26 cellular contexts compared by ENCODE assay signal in the genomic region with DNA sequence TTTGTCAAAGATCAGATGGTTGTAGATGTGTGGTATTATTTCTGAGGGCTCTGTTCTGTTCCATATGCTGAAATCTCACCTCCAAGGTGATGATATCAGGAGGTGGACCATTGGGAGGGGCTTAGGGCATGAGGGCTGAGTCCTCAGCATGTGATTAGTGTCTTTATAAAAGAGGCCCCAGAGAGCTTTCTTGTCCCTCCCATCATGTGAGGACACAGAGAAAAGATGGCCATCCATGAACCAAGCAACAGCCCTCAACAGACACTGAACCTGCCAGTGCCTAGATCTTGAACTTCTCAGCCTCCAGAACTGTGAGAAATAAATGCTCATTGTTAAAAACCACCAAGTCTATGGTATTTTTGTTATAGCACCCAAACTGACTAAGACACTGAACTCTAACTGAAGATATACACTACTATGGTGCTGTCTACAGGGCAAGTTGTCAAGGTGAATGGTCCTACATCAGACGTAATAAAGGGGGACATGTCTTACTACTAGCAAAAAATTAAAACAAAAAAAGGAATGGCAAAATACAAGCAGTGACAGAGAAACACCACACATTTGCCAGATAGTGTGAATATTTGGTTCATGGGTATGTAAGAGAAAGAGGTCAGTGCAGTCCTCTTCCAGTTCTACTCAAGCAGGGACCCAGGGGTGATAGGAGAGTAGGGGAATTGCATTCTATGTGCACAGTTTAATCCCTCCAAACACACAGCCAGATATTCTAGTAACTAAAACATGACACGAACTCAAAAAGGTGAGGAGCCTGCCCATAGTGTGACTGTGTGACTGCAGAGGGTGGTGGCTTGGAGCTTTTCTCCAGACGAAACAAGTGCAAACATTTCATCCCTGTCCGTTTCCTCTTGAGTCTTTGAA.
DNase-seq lines count a peak whose midpoint lies in the region; ATAC-seq, FAIRE-seq and TF ChIP-seq lines count a peak whose summit lies in the region.
"Had no signal": no experiment of that assay in that cellular context is flagged by ENCODE, and none has a peak within 500 bp of the region (broad histone marks: within the 10 kb centered on the region; RNA-seq: fewer than 3 reads in every experiment).

No MANE protein-coding gene starts in this region.

- H4K20me1 ChIP-seq in smooth muscle cell (ENCODE audit: low read depth) = no peaks in the 10 kb centered on the region
- H4K20me1 ChIP-seq: BLaER1 treated with 17β-estradiol and CSF1 and Interleukin-3, amounts not matched to agents 10 nM and 100 nM had no signal

- TF ChIP-seq CTCF in A549 (IDR thresholded peaks at IDR 0.05) = no peak
- TF ChIP-seq CTCF in smooth muscle cell (IDR thresholded peaks at IDR 0.05; ENCODE audit: borderline replicate concordance, insufficient read depth, poor library complexity, severe bottlenecking) = no peak

- H3K27ac ChIP-seq in A549 (peak overlapping the region; percentile 21 to 43; a peak in 2 of 6 replicates), smooth muscle cell (ENCODE audit: low read depth) (no peak overlapping the region)
- H3K27ac ChIP-seq: 22Rv1; BLaER1 treated with 17β-estradiol and CSF1 and Interleukin-3, amounts not matched to agents 10 nM and 100 nM; C4-2B had no signal

- H3K9me3 Mint-ChIP-seq in activated naive CD4-positive, alpha-beta T cell treated with anti-CD3 and anti-CD28 coated beads, Interleukin-2, amount 50 U/mL, for 24 hours = no peaks in the 10 kb centered on the region
- no peaks in the 10 kb centered on the region for H3K9me3 Mint-ChIP-seq in activated naive CD4-positive, alpha-beta T cell treated with anti-CD3 and anti-CD28 coated beads for 36 hours
- H3K9me3 Mint-ChIP-seq: CD4-positive, alpha-beta T cell; CD8-positive, alpha-beta T cell had no signal

- no peak overlapping the region for H3K4me3 Mint-ChIP-seq in activated naive CD4-positive, alpha-beta T cell treated with anti-CD3 and anti-CD28 coated beads, Interleukin-2, amount 50 U/mL, for 24 hours
- no peak overlapping the region for H3K4me3 Mint-ChIP-seq in activated naive CD4-positive, alpha-beta T cell treated with anti-CD3 and anti-CD28 coated beads for 36 hours
- H3K4me3 Mint-ChIP-seq: B cell; CD4-positive, alpha-beta T cell; CD8-positive, alpha-beta T cell had no signal

- TF ChIP-seq RAD21 in A549 (conservative IDR thresholded peaks at IDR 0.05 in 1 of 2, IDR thresholded peaks at IDR 0.05 in 1 of 2) = no peak

- H3K36me3 ChIP-seq in smooth muscle cell (ENCODE audit: low read depth) = no peaks in the 10 kb centered on the region
- H3K36me3 ChIP-seq: BLaER1 treated with 17β-estradiol and CSF1 and Interleukin-3, amounts not matched to agents 10 nM and 100 nM had no signal

- no peak overlapping the region for H3K4me3 ChIP-seq in A549
- H3K4me3 ChIP-seq in smooth muscle cell = no peak overlapping the region
- H3K4me3 ChIP-seq: BLaER1 treated with 17β-estradiol and CSF1 and Interleukin-3, amounts not matched to agents 10 nM and 100 nM; GM12878 had no signal

- no peaks in the 10 kb centered on the region for H3K36me3 Mint-ChIP-seq in activated naive CD4-positive, alpha-beta T cell treated with anti-CD3 and anti-CD28 coated beads, Interleukin-2, amount 50 U/mL, for 24 hours
- no peaks in the 10 kb centered on the region for H3K36me3 Mint-ChIP-seq in activated naive CD4-positive, alpha-beta T cell treated with anti-CD3 and anti-CD28 coated beads for 36 hours (ENCODE audit: low read depth)
- H3K36me3 Mint-ChIP-seq: CD8-positive, alpha-beta T cell had no signal

- H3K4me2 ChIP-seq in A549 (peak overlapping the region; percentile 15), smooth muscle cell (peak overlapping the region; percentile 0)
- H3K4me2 ChIP-seq: BLaER1 treated with 17β-estradiol and CSF1 and Interleukin-3, amounts not matched to agents 10 nM and 100 nM had no signal

- H3K4me1 ChIP-seq in A549 (peaks cover 12% of the 10 kb centered on the region; the same call in 2 of the 3 replicates), smooth muscle cell (ENCODE audit: low read depth) (no peaks in the 10 kb centered on the region)
- H3K4me1 ChIP-seq: BLaER1 treated with 17β-estradiol and CSF1 and Interleukin-3, amounts not matched to agents 10 nM and 100 nM had no signal

- H2AFZ ChIP-seq in smooth muscle cell (ENCODE audit: low read depth) = no peak overlapping the region

- DNase-seq in activated naive CD4-positive, alpha-beta T cell treated with anti-CD3 and anti-CD28 coated beads for 36 hours = no peak
- DNase-seq in A549 (ENCODE audit: low read depth in 1 of 2, low spot score in 1 of 2) (no peak), SK-N-DZ (ENCODE audit: low spot score) (peak; percentile 93), smooth muscle cell (lab: John Stamatoyannopoulos, UW; ENCODE audit: unreplicated experiment) (no peak), HTR-8/SVneo (ENCODE audit: insufficient read length, low spot score) (no peak), AML-193 (lab: John Stamatoyannopoulos, UW) (no peak), left ventricle myocardium superior (no peak)
- DNase-seq: ACHN; CD4-positive, alpha-beta T cell; CD8-positive, alpha-beta T cell; DMS 273 treated with DMSO at 0.1 percent for 48 hours; DMS153; DMS53; DMS79; DND-41; EL; GDM1 had no signal

- no peak overlapping the region for H3K9ac ChIP-seq in smooth muscle cell (ENCODE audit: low read depth)
- H3K9ac ChIP-seq: BLaER1 treated with 17β-estradiol and CSF1 and Interleukin-3, amounts not matched to agents 10 nM and 100 nM had no signal

- H3K27me3 Mint-ChIP-seq in activated naive CD4-positive, alpha-beta T cell treated with anti-CD3 and anti-CD28 coated beads, Interleukin-2, amount 50 U/mL, for 24 hours = no peaks in the 10 kb centered on the region
- H3K27me3 Mint-ChIP-seq in activated naive CD4-positive, alpha-beta T cell treated with anti-CD3 and anti-CD28 coated beads for 36 hours (ENCODE audit: low read depth) = peaks cover 4% of the 10 kb centered on the region
- H3K27me3 Mint-ChIP-seq: CD4-positive, alpha-beta T cell had no signal

- H3K4me1 Mint-ChIP-seq in activated naive CD4-positive, alpha-beta T cell treated with anti-CD3 and anti-CD28 coated beads, Interleukin-2, amount 50 U/mL, for 24 hours = no peaks in the 10 kb centered on the region
- H3K4me1 Mint-ChIP-seq in activated naive CD4-positive, alpha-beta T cell treated with anti-CD3 and anti-CD28 coated beads for 36 hours (ENCODE audit: low read depth) = no peaks in the 10 kb centered on the region
- H3K4me1 Mint-ChIP-seq: B cell had no signal

- no peak for TF ChIP-seq POLR2A in A549 (IDR thresholded peaks at IDR 0.05; ENCODE audit: low read length)

- CTCF ChIA-PET in activated naive CD4-positive, alpha-beta T cell treated with anti-CD3 and anti-CD28 coated beads for 36 hours (lab: Charles Lee) = no interaction called here
- CTCF ChIA-PET in A549 (lab: Yijun Ruan, JAX) = no interaction called here

- intact Hi-C loops in activated naive CD4-positive, alpha-beta T cell treated with anti-CD3 and anti-CD28 coated beads for 36 hours (cut with micrococcal nuclease) = no loop called here
- intact Hi-C loops in left ventricle myocardium superior (cut with micrococcal nuclease) = no loop called here

- no peaks in the 10 kb centered on the region for H3K79me2 ChIP-seq in smooth muscle cell (ENCODE audit: low read depth)

- 12% methylated on average over 4 of the region's 4 CpGs for WGBS in A549 (ENCODE audit: missing lambda C conversion rate)
- WGBS in smooth muscle cell (ENCODE audit: low lambda C conversion rate) = 41% methylated on average over 4 of the region's 4 CpGs

- H3K27ac Mint-ChIP-seq in activated naive CD4-positive, alpha-beta T cell treated with anti-CD3 and anti-CD28 coated beads, Interleukin-2, amount 50 U/mL, for 24 hours = peak overlapping the region; percentile 20
- no peak overlapping the region for H3K27ac Mint-ChIP-seq in activated naive CD4-positive, alpha-beta T cell treated with anti-CD3 and anti-CD28 coated beads for 36 hours
- H3K27ac Mint-ChIP-seq: B cell; CD4-positive, alpha-beta T cell; CD8-positive, alpha-beta T cell had no signal

- TF ChIP-seq EP300 in A549 (IDR thresholded peaks at IDR 0.05) = no peak

- ATAC-seq in A549 = 0 out of 6 replicates have a peak, but pooled peaks of 1 of the 2 experiments have one; percentile 5
- no peak for ATAC-seq in left ventricle myocardium superior
- ATAC-seq: CD8-positive, alpha-beta T cell; GM12878 had no signal

- no peaks in the 10 kb centered on the region for H3K27me3 ChIP-seq in smooth muscle cell (ENCODE audit: low read depth)
- H3K27me3 ChIP-seq: BLaER1 treated with 17β-estradiol and CSF1 and Interleukin-3, amounts not matched to agents 10 nM and 100 nM had no signal

- POLR2A ChIA-PET in A549 (lab: Yijun Ruan, JAX) = interaction anchor here (0.5 to 0.6 kb wide), 2 partner anchors 124 to 125 kb away, joined by 3 read pairs; no protein-coding TSS in a partner anchor

- H3F3A ChIP-seq in smooth muscle cell (ENCODE audit: low read depth) = no peaks in the 10 kb centered on the region

- FAIRE-seq in A549 (lab: Jason Lieb, UNC) (no peak), HTR-8/SVneo (lab: Jason Lieb, UNC) (no peak)
- FAIRE-seq: GM12878, GM12892, GM18507, GM19239 had no signal

- H3K9me3 ChIP-seq in A549 = no peaks in the 10 kb centered on the region
- no peaks in the 10 kb centered on the region for H3K9me3 ChIP-seq in smooth muscle cell (replicated peaks; ENCODE audit: low read depth)
- H3K9me3 ChIP-seq: BLaER1 treated with 17β-estradiol and CSF1 and Interleukin-3, amounts not matched to agents 10 nM and 100 nM had no signal

TF ChIP-seq in A549, 52 proteins besides CTCF, POLR2A, EP300 and RAD21 (continues in another document):
- TF ChIP-seq MAFK (IDR thresholded peaks at IDR 0.05; ENCODE audit: partially characterized antibody) = no peak
- no peak for TF ChIP-seq EHMT2 (IDR thresholded peaks at IDR 0.05; ENCODE audit: low read depth)
- no peak for TF ChIP-seq ZC3H11A (IDR thresholded peaks at IDR 0.05)
- TF ChIP-seq BHLHE40 (IDR thresholded peaks at IDR 0.05; ENCODE audit: low read depth, low read length) = no peak
- TF ChIP-seq CBX2 (IDR thresholded peaks at IDR 0.05; ENCODE audit: borderline replicate concordance, low read depth) = no peak
- no peak for TF ChIP-seq CHD4 (IDR thresholded peaks at IDR 0.05; ENCODE audit: borderline replicate concordance)
- TF ChIP-seq RFX5 (IDR thresholded peaks at IDR 0.05) = no peak
- TF ChIP-seq NPAS2 (CRISPR knock-in tag; IDR thresholded peaks at IDR 0.05; ENCODE audit: borderline replicate concordance) = no peak
- TF ChIP-seq TP53 (CRISPR knock-in tag; IDR thresholded peaks at IDR 0.05) = no peak
- no peak for TF ChIP-seq MYC (IDR thresholded peaks at IDR 0.05; ENCODE audit: borderline replicate concordance, low read length)
- no peak for TF ChIP-seq FOSL2 (IDR thresholded peaks at IDR 0.05)
- TF ChIP-seq FOSL2 (CRISPR knock-in tag; IDR thresholded peaks at IDR 0.05) = no peak
- TF ChIP-seq, protein P1, sequence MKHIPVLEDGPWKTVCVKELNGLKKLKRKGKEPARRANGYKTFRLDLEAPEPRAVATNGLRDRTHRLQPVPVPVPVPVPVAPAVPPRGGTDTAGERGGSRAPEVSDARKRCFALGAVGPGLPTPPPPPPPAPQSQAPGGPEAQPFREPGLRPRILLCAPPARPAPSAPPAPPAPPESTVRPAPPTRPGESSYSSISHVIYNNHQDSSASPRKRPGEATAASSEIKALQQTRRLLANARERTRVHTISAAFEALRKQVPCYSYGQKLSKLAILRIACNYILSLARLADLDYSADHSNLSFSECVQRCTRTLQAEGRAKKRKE (CRISPR knock-in tag; IDR thresholded peaks at IDR 0.05; ENCODE audit: low read depth) = no peak
